In genomic region chr2:208820289-208820688, GRCh38 we compare ENCODE assay signal across 10 cellular contexts.
DNase-seq lines count a peak whose midpoint lies in the region; ATAC-seq, FAIRE-seq and TF ChIP-seq lines count a peak whose summit lies in the region.
"Had no signal": no experiment of that assay in that cellular context is flagged by ENCODE, and none has a peak within 500 bp of the region (broad histone marks: within the 10 kb centered on the region; RNA-seq: fewer than 3 reads in every experiment).

No MANE protein-coding gene starts in this region.

- no peaks in the 10 kb centered on the region for H3K4me1 Mint-ChIP-seq in activated naive CD4-positive, alpha-beta T cell treated with anti-CD3 and anti-CD28 coated beads, Interleukin-2, amount 10 ng/mL, durations not matched to agents 7 days and 5 days
- H3K4me1 Mint-ChIP-seq in T-helper 17 cell (no peaks in the 10 kb centered on the region), immature natural killer cell (no peaks in the 10 kb centered on the region)

- peak; percentile 23 for TF ChIP-seq CTCF in kidney (IDR thresholded peaks at IDR 0.05; ENCODE audit: borderline replicate concordance, extremely low read depth, insufficient read depth)

- ATAC-seq in GM18873 (IDR thresholded peaks at IDR 0.05; ENCODE audit: low FRiP score, unreplicated experiment): peak; percentile 83
- peak; percentile 80 for ATAC-seq in HG03103 (IDR thresholded peaks at IDR 0.05; ENCODE audit: low read depth, unreplicated experiment)
- no peak for ATAC-seq in T-helper 17 cell

- no peaks in the 10 kb centered on the region for H3K9me3 ChIP-seq in kidney (ENCODE audit: control insufficient read depth in 1 of 2, low read length in 2 of 2)
- H3K9me3 ChIP-seq in T-helper 17 cell (ENCODE audit: control insufficient read depth, low read length, poor library complexity, severe bottlenecking): no peaks in the 10 kb centered on the region

- no peaks in the 10 kb centered on the region for H3K27me3 Mint-ChIP-seq in activated naive CD4-positive, alpha-beta T cell treated with anti-CD3 and anti-CD28 coated beads, Interleukin-2, amount 10 ng/mL, durations not matched to agents 7 days and 5 days
- no peaks in the 10 kb centered on the region for H3K27me3 Mint-ChIP-seq in T-helper 17 cell
- no peaks in the 10 kb centered on the region for H3K27me3 Mint-ChIP-seq in immature natural killer cell (ENCODE audit: low read depth in 3 of 3)
- H3K27me3 Mint-ChIP-seq: dendritic cell treated with granulocyte-macrophage colony-stimulating factor and Interleukin-4, amounts not matched to agents 40 ng/mL and 50 ng/mL, for 4 days had no signal

- H3K27ac ChIP-seq in kidney (ENCODE audit: low read depth in 2 of 2, low read length in 2 of 2): no peak overlapping the region

- H3K4me1 ChIP-seq in kidney (ENCODE audit: control insufficient read depth in 1 of 2, insufficient read depth in 1 of 2, low read depth in 1 of 2, low read length in 2 of 2): no peaks in the 10 kb centered on the region

- H3K36me3 ChIP-seq in kidney (ENCODE audit: control insufficient read depth in 1 of 2, insufficient read depth in 2 of 2, low read length in 2 of 2): peaks cover 0 to 6% of the 10 kb centered on the region in 2 donors

- H3K4me3 ChIP-seq in kidney (ENCODE audit: low read length in 2 of 2): no peak overlapping the region

- no peak overlapping the region for H3K9ac ChIP-seq in kidney (ENCODE audit: low read length in 2 of 2)

- DNase-seq in NCI-H748 treated with DMSO at 0.1 percent for 48 hours (lab: John Stamatoyannopoulos, UW) (peak; percentile 46), kidney (no peak), activated gamma-delta T cell (lab: John Stamatoyannopoulos, UW) (no peak), T-helper 17 cell (no peak), immature natural killer cell (no peak)
- no peak for DNase-seq in activated naive CD4-positive, alpha-beta T cell treated with anti-CD3 and anti-CD28 coated beads, Interleukin-2, amount 10 ng/mL, durations not matched to agents 7 days and 5 days
- DNase-seq: IMR-90 had no signal

- no peak overlapping the region for H3K27ac Mint-ChIP-seq in activated naive CD4-positive, alpha-beta T cell treated with anti-CD3 and anti-CD28 coated beads, Interleukin-2, amount 10 ng/mL, durations not matched to agents 7 days and 5 days
- no peak overlapping the region for H3K27ac Mint-ChIP-seq in T-helper 17 cell
- no peak overlapping the region for H3K27ac Mint-ChIP-seq in immature natural killer cell
- H3K27ac Mint-ChIP-seq: dendritic cell treated with granulocyte-macrophage colony-stimulating factor and Interleukin-4, amounts not matched to agents 40 ng/mL and 50 ng/mL, for 4 days had no signal

- H3K4me3 Mint-ChIP-seq in activated naive CD4-positive, alpha-beta T cell treated with anti-CD3 and anti-CD28 coated beads, Interleukin-2, amount 10 ng/mL, durations not matched to agents 7 days and 5 days: no peak overlapping the region
- H3K4me3 Mint-ChIP-seq in T-helper 17 cell (no peak overlapping the region), immature natural killer cell (no peak overlapping the region)
- H3K4me3 Mint-ChIP-seq: dendritic cell treated with granulocyte-macrophage colony-stimulating factor and Interleukin-4, amounts not matched to agents 40 ng/mL and 50 ng/mL, for 4 days had no signal

- FAIRE-seq in kidney (lab: Jason Lieb, UNC): peak; percentile 64

- H3K9me3 Mint-ChIP-seq in activated naive CD4-positive, alpha-beta T cell treated with anti-CD3 and anti-CD28 coated beads, Interleukin-2, amount 10 ng/mL, durations not matched to agents 7 days and 5 days: no peaks in the 10 kb centered on the region
- peaks cover 0 to 8% (median 2%) of the 10 kb centered on the region in 6 donors for H3K9me3 Mint-ChIP-seq in immature natural killer cell
- H3K9me3 Mint-ChIP-seq: dendritic cell treated with granulocyte-macrophage colony-stimulating factor and Interleukin-4, amounts not matched to agents 40 ng/mL and 50 ng/mL, for 4 days had no signal

- CTCF ChIA-PET in activated naive CD4-positive, alpha-beta T cell treated with anti-CD3 and anti-CD28 coated beads, Interleukin-2, amount 10 ng/mL, durations not matched to agents 7 days and 5 days (lab: Charles Lee): no interaction called here

- intact Hi-C loops in kidney (cut with DNase I): no loop called here

- H3K36me3 Mint-ChIP-seq in activated naive CD4-positive, alpha-beta T cell treated with anti-CD3 and anti-CD28 coated beads, Interleukin-2, amount 10 ng/mL, durations not matched to agents 7 days and 5 days: no peaks in the 10 kb centered on the region
- H3K36me3 Mint-ChIP-seq in T-helper 17 cell (ENCODE audit: low read depth) (no peaks in the 10 kb centered on the region), immature natural killer cell (no peaks in the 10 kb centered on the region)
